ENCODE assay signal across 21 cellular contexts in the genomic region with DNA sequence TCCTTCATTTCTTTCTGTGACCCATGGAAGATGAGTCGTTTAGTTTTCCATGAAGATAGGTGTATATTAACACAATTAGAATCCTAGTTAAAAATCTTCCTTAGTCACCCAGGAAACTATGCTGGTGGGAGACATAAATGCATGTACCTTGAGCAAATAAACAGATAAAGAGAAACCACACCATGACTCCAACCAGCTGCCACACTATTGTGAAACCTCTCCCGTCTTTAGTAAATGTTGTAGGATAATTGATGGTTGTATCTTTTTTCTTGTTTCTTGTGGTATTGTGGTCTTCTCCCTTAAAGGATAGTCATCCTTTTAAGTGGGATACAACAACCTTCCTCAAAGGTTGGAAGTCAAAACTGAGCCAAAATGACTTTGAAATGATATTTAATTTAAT.
DNase-seq lines count a peak whose midpoint lies in the region; ATAC-seq and TF ChIP-seq lines count a peak whose summit lies in the region.
"Had no signal": no experiment of that assay in that cellular context is flagged by ENCODE, and none has a peak within 500 bp of the region (broad histone marks: within the 10 kb centered on the region; RNA-seq: fewer than 3 reads in every experiment).

No MANE protein-coding gene starts in this region.

- H3K9me3 Mint-ChIP-seq in activated naive CD4-positive, alpha-beta T cell treated with anti-CD3 and anti-CD28 coated beads, Interleukin-2, amount 50 U/mL, for 72 hours: peaks cover 4% of the 10 kb centered on the region in 2 donors
- H3K9me3 Mint-ChIP-seq: natural killer cell treated with Interleukin-12 subunit alpha and Interleukin-12 subunit beta and Interleukin-15 and Interleukin-18, amount 100 ng/mL, for 72 hours; stimulated activated naive CD8-positive, alpha-beta T cell treated with anti-CD3 and anti-CD28 coated beads, Interleukin-15, amount 100 ng/mL, for 72 hours; T-helper 1 cell treated with Interleukin-12 subunit alpha and Interleukin-12 subunit beta and Interleukin-4 antibody, amounts not matched to agents 30 μg/mL and 1 μg/mL, for 36 hours had no signal

- no peak for DNase-seq in activated naive CD4-positive, alpha-beta T cell treated with anti-CD3 and anti-CD28 coated beads, Interleukin-2, amount 50 U/mL, for 72 hours (ENCODE audit: low spot score in 2 of 2)
- no peak for DNase-seq in activated naive CD4-positive, alpha-beta T cell (lab: John Stamatoyannopoulos, UW)
- peak; percentile 57 for DNase-seq in OCI-M1 (lab: John Stamatoyannopoulos, UW)
- DNase-seq in epithelial cell of prostate (ENCODE audit: low read depth, low spot score): peak; percentile 46
- DNase-seq in smooth muscle cell (lab: John Stamatoyannopoulos, UW; ENCODE audit: unreplicated experiment): no peak
- DNase-seq in superior temporal gyrus (ENCODE audit: extremely low spot score): no peak
- no peak for DNase-seq in activated gamma-delta T cell treated with Interleukin-2 at 50 U/mL for 16 hours
- DNase-seq: activated CD4-positive, CD25-positive, alpha-beta regulatory T cell; activated effector memory CD4-positive, alpha-beta T cell treated with anti-CD3 and anti-CD28 coated beads, Interleukin-2, amount 50 U/mL, for 16 hours; effector CD8-positive, alpha-beta T cell; NCI-H187 treated with DMSO at 0.1 percent for 48 hours; NCI-H82; stimulated activated CD4-positive, alpha-beta T cell treated with anti-CD3 and anti-CD28 coated beads, Interleukin-15, amount 100 ng/mL, for 24 hours; stimulated activated naive CD8-positive, alpha-beta T cell treated with anti-CD3 and anti-CD28 coated beads, Interleukin-15, amount 100 ng/mL, for 72 hours had no signal

- H3K79me2 ChIP-seq in smooth muscle cell (ENCODE audit: low read depth): no peaks in the 10 kb centered on the region

- H3K4me1 ChIP-seq in smooth muscle cell (ENCODE audit: low read depth): no peaks in the 10 kb centered on the region
- H3K4me1 ChIP-seq: prostate gland, vagina had no signal

- H3K27me3 ChIP-seq in smooth muscle cell (ENCODE audit: low read depth): no peaks in the 10 kb centered on the region
- H3K27me3 ChIP-seq: vagina had no signal

- H3K9me3 ChIP-seq in smooth muscle cell (replicated peaks; ENCODE audit: low read depth): no peaks in the 10 kb centered on the region
- H3K9me3 ChIP-seq: prostate gland, vagina had no signal

- no peaks in the 10 kb centered on the region for H4K20me1 ChIP-seq in smooth muscle cell (ENCODE audit: low read depth)

- H3K27ac Mint-ChIP-seq in activated naive CD4-positive, alpha-beta T cell treated with anti-CD3 and anti-CD28 coated beads, Interleukin-2, amount 50 U/mL, for 72 hours: no peak overlapping the region
- H3K27ac Mint-ChIP-seq: natural killer cell treated with Interleukin-12 subunit alpha and Interleukin-12 subunit beta and Interleukin-15 and Interleukin-18, amount 100 ng/mL, for 72 hours; stimulated activated naive CD8-positive, alpha-beta T cell treated with anti-CD3 and anti-CD28 coated beads, Interleukin-15, amount 100 ng/mL, for 72 hours; T-helper 1 cell treated with Interleukin-12 subunit alpha and Interleukin-12 subunit beta and Interleukin-4 antibody, amounts not matched to agents 30 μg/mL and 1 μg/mL, for 36 hours had no signal

- no peaks in the 10 kb centered on the region for H3F3A ChIP-seq in smooth muscle cell (ENCODE audit: low read depth)

- ATAC-seq in activated naive CD4-positive, alpha-beta T cell treated with anti-CD3 and anti-CD28 coated beads, Interleukin-2, amount 50 U/mL, for 72 hours: peak; percentile 24 to 41
- ATAC-seq in HG03520 (IDR thresholded peaks at IDR 0.05; ENCODE audit: unreplicated experiment): no peak
- ATAC-seq: natural killer cell treated with Interleukin-12 subunit alpha and Interleukin-12 subunit beta and Interleukin-15 and Interleukin-18, amount 100 ng/mL, for 72 hours; stimulated activated naive CD8-positive, alpha-beta T cell treated with anti-CD3 and anti-CD28 coated beads, Interleukin-15, amount 100 ng/mL, for 72 hours had no signal

- no peaks in the 10 kb centered on the region for H3K36me3 Mint-ChIP-seq in activated naive CD4-positive, alpha-beta T cell treated with anti-CD3 and anti-CD28 coated beads, Interleukin-2, amount 50 U/mL, for 72 hours
- H3K36me3 Mint-ChIP-seq: natural killer cell treated with Interleukin-12 subunit alpha and Interleukin-12 subunit beta and Interleukin-15 and Interleukin-18, amount 100 ng/mL, for 72 hours had no signal

- H3K36me3 ChIP-seq in smooth muscle cell (ENCODE audit: low read depth): no peaks in the 10 kb centered on the region
- H3K36me3 ChIP-seq: prostate gland, vagina had no signal

- peak overlapping the region; percentile 36 for H3K27ac ChIP-seq in epithelial cell of prostate
- H3K27ac ChIP-seq in smooth muscle cell (ENCODE audit: low read depth): peak overlapping the region; percentile 46
- H3K27ac ChIP-seq: KMS-11, prostate gland, vagina had no signal

- WGBS in smooth muscle cell (ENCODE audit: low lambda C conversion rate): 29% methylated on average over 2 of the region's 2 CpGs

- no peak overlapping the region for H3K9ac ChIP-seq in smooth muscle cell (ENCODE audit: low read depth)
- H3K9ac ChIP-seq: KMS-11 had no signal

- no peak overlapping the region for H3K4me3 ChIP-seq in smooth muscle cell
- H3K4me3 ChIP-seq: lung, prostate gland, vagina had no signal

- no peak overlapping the region for H2AFZ ChIP-seq in smooth muscle cell (ENCODE audit: low read depth)

- no peak for TF ChIP-seq CTCF in smooth muscle cell (IDR thresholded peaks at IDR 0.05; ENCODE audit: borderline replicate concordance, insufficient read depth, poor library complexity, severe bottlenecking)

- H3K4me2 ChIP-seq in smooth muscle cell: peak overlapping the region; percentile 25
- H3K4me2 ChIP-seq: KMS-11 had no signal

Comparison
In these comparisons a context has a peak if more than half of its experiments do, and no peak if none do; other contexts are left out.
1. DNase-seq: peak in OCI-M1 (single experiment) and epithelial cell of prostate (single experiment); none in activated naive CD4-positive, alpha-beta T cell treated with anti-CD3 and anti-CD28 coated beads, Interleukin-2, amount 50 U/mL, for 72 hours (0 of 2), activated naive CD4-positive, alpha-beta T cell (0 of 4), smooth muscle cell (single experiment), superior temporal gyrus (single experiment) and activated gamma-delta T cell treated with Interleukin-2 at 50 U/mL for 16 hours (single experiment).